Comparison of ENCODE assay signal across 18 cellular contexts in genomic region chr17:4297351-4297750, GRCh38. TPM values are rescaled to one million over a fixed set of nuclear protein-coding genes. Genes with fewer than 3 reads are reported as not detected.
DNase-seq lines count a peak whose midpoint lies in the region; ATAC-seq lines count a peak whose summit lies in the region.
"Had no signal": no experiment of that assay in that cellular context is flagged by ENCODE, and none has a peak within 500 bp of the region (broad histone marks: within the 10 kb centered on the region; RNA-seq: fewer than 3 reads in every experiment).

No MANE protein-coding gene starts in this region.

- H3K36me3 Mint-ChIP-seq in activated CD8-positive, alpha-beta T cell treated with anti-CD3 and anti-CD28 coated beads, Interleukin-2, amount 10 ng/mL, durations not matched to agents 7 days and 5 days (ENCODE audit: low read depth) = peaks cover 26% of the 10 kb centered on the region

- no peak overlapping the region for H3K4me3 Mint-ChIP-seq in activated CD8-positive, alpha-beta T cell treated with anti-CD3 and anti-CD28 coated beads, Interleukin-2, amount 10 ng/mL, durations not matched to agents 7 days and 5 days
- H3K4me3 Mint-ChIP-seq: activated T-helper 1 cell treated with anti-CD3 and anti-CD28 coated beads, Interleukin-12 subunit alpha, Interleukin-12 subunit beta, Interleukin-2, Interleukin-4 antibody, amounts not matched to agents 30 ng/mL and 10 ng/mL and 1 ng/mL, durations not matched to agents 14 hours and 24 hours and 36 hours had no signal

- no peaks in the 10 kb centered on the region for H3K27me3 Mint-ChIP-seq in activated CD8-positive, alpha-beta T cell treated with anti-CD3 and anti-CD28 coated beads, Interleukin-2, amount 10 ng/mL, durations not matched to agents 7 days and 5 days (ENCODE audit: low read depth)

- H3K27ac Mint-ChIP-seq in activated CD8-positive, alpha-beta T cell treated with anti-CD3 and anti-CD28 coated beads, Interleukin-2, amount 10 ng/mL, durations not matched to agents 7 days and 5 days = no peak overlapping the region
- H3K27ac Mint-ChIP-seq: activated T-helper 1 cell treated with anti-CD3 and anti-CD28 coated beads, Interleukin-12 subunit alpha, Interleukin-12 subunit beta, Interleukin-2, Interleukin-4 antibody, amounts not matched to agents 30 ng/mL and 10 ng/mL and 1 ng/mL, durations not matched to agents 14 hours and 24 hours and 36 hours had no signal

- ATAC-seq in left ventricle myocardium superior (peak; percentile 28), left cardiac atrium (no peak), GM21367 (IDR thresholded peaks at IDR 0.05; ENCODE audit: unreplicated experiment) (no peak), HG03378 (IDR thresholded peaks at IDR 0.05; ENCODE audit: unreplicated experiment) (no peak)
- ATAC-seq in activated CD8-positive, alpha-beta T cell treated with anti-CD3 and anti-CD28 coated beads, Interleukin-2, amount 10 ng/mL, durations not matched to agents 7 days and 5 days = no peak
- ATAC-seq: body of pancreas had no signal

- in situ Hi-C loops in SK-MEL-5 (cut with HindIII; ENCODE audit: low pct_unique_long_range_greater_than_20kb, low sequenced_read_pairs) = no loop called here

- H3K4me1 Mint-ChIP-seq in activated CD8-positive, alpha-beta T cell treated with anti-CD3 and anti-CD28 coated beads, Interleukin-2, amount 10 ng/mL, durations not matched to agents 7 days and 5 days (ENCODE audit: low read depth) = no peaks in the 10 kb centered on the region

- CTCF ChIA-PET in activated CD8-positive, alpha-beta T cell treated with anti-CD3 and anti-CD28 coated beads, Interleukin-2, amount 10 ng/mL, durations not matched to agents 7 days and 5 days (lab: Charles Lee) = interaction anchor here (0.9 to 1.1 kb wide), 3 partner anchors 9 to 67 kb away, joined by 3 to 4 read pairs (median 3); no protein-coding TSS in a partner anchor

- POLR2A ChIA-PET in activated CD8-positive, alpha-beta T cell treated with anti-CD3 and anti-CD28 coated beads, Interleukin-2, amount 10 ng/mL, durations not matched to agents 7 days and 5 days (lab: Charles Lee) = no interaction called here

- intact Hi-C loops in left ventricle myocardium superior (cut with micrococcal nuclease) (no loop called here), left cardiac atrium (cut with DNase I) (no loop called here)

- no peaks in the 10 kb centered on the region for H3K9me3 Mint-ChIP-seq in activated CD8-positive, alpha-beta T cell treated with anti-CD3 and anti-CD28 coated beads, Interleukin-2, amount 10 ng/mL, durations not matched to agents 7 days and 5 days (ENCODE audit: insufficient read depth)
- H3K9me3 Mint-ChIP-seq: activated T-helper 1 cell treated with anti-CD3 and anti-CD28 coated beads, Interleukin-12 subunit alpha, Interleukin-12 subunit beta, Interleukin-2, Interleukin-4 antibody, amounts not matched to agents 30 ng/mL and 10 ng/mL and 1 ng/mL, durations not matched to agents 14 hours and 24 hours and 36 hours had no signal

- no peak for DNase-seq in left ventricle myocardium superior
- DNase-seq in left cardiac atrium = no peak
- peak; percentile 63 for DNase-seq in SK-MEL-5 (ENCODE audit: low read depth, low spot score)
- peak; percentile 14 for DNase-seq in iris pigment epithelial cell (ENCODE audit: low read depth)
- no peak for DNase-seq in activated CD8-positive, alpha-beta T cell treated with anti-CD3 and anti-CD28 coated beads, Interleukin-2, amount 10 ng/mL, durations not matched to agents 7 days and 5 days
- DNase-seq in NCI-H2029 treated with DMSO at 0.1 percent for 48 hours (lab: John Stamatoyannopoulos, UW) = no peak
- DNase-seq: activated CD4-positive, CD25-positive, alpha-beta regulatory T cell; body of pancreas; DMS 273 treated with DMSO at 0.1 percent for 48 hours; KBM-7; NCI-H146; NCI-H345; nucleus accumbens; retina; SK-N-SH had no signal

RNA-seq across cellular contexts. Expression of gene ANKFY1, which starts 33.6 kb away (rescaled TPM):
- 24.4 TPM for total RNA-seq in left ventricle myocardium superior
- total RNA-seq in left cardiac atrium = 10 to 100 TPM; 23.2 to 24.0 TPM
- 19.1 and 24.4 TPM in 2 replicates for total RNA-seq in SK-MEL-5 (2014; rRNA removed; shearing (Covaris generic))
- polyA plus RNA-seq in SK-MEL-5 (2015; cell fraction: cytosol; rRNA removed) = 36.5 and 43.9 TPM in 2 replicates
- 99.9 and 141 TPM in 2 replicates for polyA plus RNA-seq in SK-MEL-5 (2015; cell fraction: nucleus; rRNA removed)
- 10 to 100 TPM; 78.9 to 81.9 TPM for total RNA-seq in activated CD8-positive, alpha-beta T cell treated with anti-CD3 and anti-CD28 coated beads, Interleukin-2, amount 10 ng/mL, durations not matched to agents 7 days and 5 days

Comparison
In these comparisons a context has a peak if more than half of its experiments do, and no peak if none do; other contexts are left out.
1. DNase-seq: peak in SK-MEL-5 (single experiment) and iris pigment epithelial cell (single experiment); none in left ventricle myocardium superior (single experiment), left cardiac atrium (single experiment), activated CD8-positive, alpha-beta T cell treated with anti-CD3 and anti-CD28 coated beads, Interleukin-2, amount 10 ng/mL, durations not matched to agents 7 days and 5 days (single experiment) and NCI-H2029 treated with DMSO at 0.1 percent for 48 hours (single experiment).